ENCODE assay signal across 8 cellular contexts in the genomic region with DNA sequence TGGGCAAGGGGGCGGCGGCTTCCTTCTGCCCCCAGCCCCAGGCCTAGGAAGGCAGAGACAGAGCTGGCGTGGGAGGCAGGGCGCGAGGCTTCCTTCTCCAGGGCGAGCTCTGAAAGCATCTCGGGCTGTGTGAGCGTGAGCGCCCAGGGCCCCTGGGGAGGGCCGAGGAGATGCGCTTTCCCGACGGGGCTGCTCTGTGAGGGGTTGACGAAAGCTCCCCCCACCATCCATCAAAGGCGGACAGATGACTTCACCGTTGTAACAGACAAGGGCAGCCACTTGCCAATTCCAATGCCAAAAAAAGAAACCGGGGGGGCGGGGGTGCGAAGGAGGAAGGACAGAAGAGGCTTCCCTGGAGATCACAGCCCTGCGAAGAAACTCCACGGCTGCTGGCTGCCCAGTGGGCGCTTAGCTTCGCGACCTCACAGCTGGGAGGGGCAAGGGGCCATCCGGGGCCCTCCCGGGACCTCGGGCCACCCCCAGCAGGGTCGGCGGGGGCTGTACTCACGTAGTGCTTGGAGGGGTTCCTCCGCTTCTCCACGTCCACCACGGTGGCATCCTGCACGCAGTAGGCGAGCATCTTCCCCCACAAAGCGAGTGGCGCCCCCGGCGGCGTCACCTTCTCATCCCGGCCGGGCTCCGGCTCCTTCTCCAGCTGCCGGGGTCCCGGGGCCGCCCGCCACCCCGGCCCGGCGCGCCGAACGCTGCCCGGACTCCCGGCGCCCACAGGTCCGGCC. TPM values are rescaled to one million over a fixed set of nuclear protein-coding genes. Genes with fewer than 3 reads are reported as not detected.
DNase-seq lines count a peak whose midpoint lies in the region; ATAC-seq and TF ChIP-seq lines count a peak whose summit lies in the region.

No MANE protein-coding gene starts in this region.

- no peak overlapping the region for H3K27ac Mint-ChIP-seq in IgD-negative memory B cell
- no peak overlapping the region for H3K27ac Mint-ChIP-seq in activated naive CD4-positive, alpha-beta T cell treated with anti-CD3 and anti-CD28 coated beads, Interleukin-2, amount 50 U/mL, for 72 hours

- peaks cover 46% of the 10 kb centered on the region for H3K27me3 Mint-ChIP-seq in IgD-negative memory B cell

- H3K4me3 ChIP-seq in AG10803 (ENCODE audit: low read length): peak overlapping the region; percentile 81

- DNase-seq in AG10803 (ENCODE audit: low read depth) (peak; percentile 48), left ventricle myocardium superior (peak; percentile 73), retina (peak; percentile 76), AG08395 (ENCODE audit: low spot score) (no peak), SIG-M5 treated with dmso at 0.1 percent for 504 hours (lab: John Stamatoyannopoulos, UW; ENCODE audit: unreplicated experiment) (no peak)
- peak in 1 of 2 donors; percentile 26 for DNase-seq in activated naive CD4-positive, alpha-beta T cell treated with anti-CD3 and anti-CD28 coated beads, Interleukin-2, amount 50 U/mL, for 72 hours (ENCODE audit: low spot score in 2 of 2)

- H3K36me3 Mint-ChIP-seq in IgD-negative memory B cell: peaks cover 2% of the 10 kb centered on the region
- no peaks in the 10 kb centered on the region for H3K36me3 Mint-ChIP-seq in activated naive CD4-positive, alpha-beta T cell treated with anti-CD3 and anti-CD28 coated beads, Interleukin-2, amount 50 U/mL, for 72 hours

- intact Hi-C loops in left ventricle myocardium superior (cut with micrococcal nuclease): no loop called here

- H3K9me3 Mint-ChIP-seq in IgD-negative memory B cell: no peaks in the 10 kb centered on the region
- H3K9me3 Mint-ChIP-seq in activated naive CD4-positive, alpha-beta T cell treated with anti-CD3 and anti-CD28 coated beads, Interleukin-2, amount 50 U/mL, for 72 hours: no peaks in the 10 kb centered on the region

- H3K4me3 Mint-ChIP-seq in IgD-negative memory B cell: peak overlapping the region; percentile 73 to 89 (median 79)

- TF ChIP-seq CTCF in AG10803 (conservative IDR thresholded peaks at IDR 0.05; ENCODE audit: low read length): peak; percentile 33

- H3K4me1 Mint-ChIP-seq in IgD-negative memory B cell: peaks cover 6 to 16% (median 7%) of the 10 kb centered on the region in 3 donors

- ATAC-seq in activated naive CD4-positive, alpha-beta T cell treated with anti-CD3 and anti-CD28 coated beads, Interleukin-2, amount 50 U/mL, for 72 hours: peak; percentile 42 to 45
- peak; percentile 40 for ATAC-seq in left ventricle myocardium superior
- no peak for ATAC-seq in GM21447 (IDR thresholded peaks at IDR 0.05; ENCODE audit: unreplicated experiment)

RNA-seq across cellular contexts. Expression of a gene that starts 0.5 kb away (rescaled TPM):
- polyA plus RNA-seq in IgD-negative memory B cell: 1.2 TPM
- 10 to 100 TPM in 1 of 2 donors, 1 to 10 TPM in 1; 8.7 to 13.7 TPM for total RNA-seq in activated naive CD4-positive, alpha-beta T cell treated with anti-CD3 and anti-CD28 coated beads, Interleukin-2, amount 50 U/mL, for 72 hours
- 28.6 TPM for total RNA-seq in left ventricle myocardium superior

Comparison
In these comparisons a context has a peak if more than half of its experiments do, and no peak if none do; other contexts are left out.
1. DNase-seq: peak in AG10803 (single experiment), left ventricle myocardium superior (single experiment) and retina (single experiment); none in AG08395 (single experiment) and SIG-M5 treated with dmso at 0.1 percent for 504 hours (single experiment).